Comparison of ENCODE assay signal across 16 cellular contexts in genomic region chr18:23020555-23021294, GRCh38.
DNase-seq lines count a peak whose midpoint lies in the region; ATAC-seq, FAIRE-seq and TF ChIP-seq lines count a peak whose summit lies in the region.
"Had no signal": no experiment of that assay in that cellular context is flagged by ENCODE, and none has a peak within 500 bp of the region (broad histone marks: within the 10 kb centered on the region; RNA-seq: fewer than 3 reads in every experiment).

No MANE protein-coding gene starts in this region.

- intact Hi-C loops in CD8-positive, alpha-beta T cell (cut with DNase I, micrococcal nuclease), result no loop called here
- intact Hi-C loops in activated B cell treated with CpG ODN at 0.5 μM for 24 hours (cut with micrococcal nuclease), result loop anchor here (5.0 kb wide), 1 partner anchor 47 kb away; no protein-coding TSS in a partner anchor

- no peaks in the 10 kb centered on the region for H3K36me3 ChIP-seq in CD8-positive, alpha-beta T cell (ENCODE audit: insufficient read depth, low read length)
- no peaks in the 10 kb centered on the region for H3K36me3 ChIP-seq in mucosa of stomach (ENCODE audit: control insufficient read depth, insufficient read depth, low read length)

- peak overlapping the region; percentile 66 for H3K4me3 Mint-ChIP-seq in CD8-positive, alpha-beta T cell
- peak overlapping the region; percentile 50 for H3K4me3 Mint-ChIP-seq in activated B cell treated with CpG ODN at 0.5 μM for 24 hours
- H3K4me3 Mint-ChIP-seq: H9 had no signal

- no peaks in the 10 kb centered on the region for H3K9me3 ChIP-seq in CD8-positive, alpha-beta T cell (ENCODE audit: low read length)
- H3K9me3 ChIP-seq in mucosa of stomach (ENCODE audit: control insufficient read depth, low read length), result no peaks in the 10 kb centered on the region
- H3K9me3 ChIP-seq: BLaER1 had no signal

- H3K36me3 Mint-ChIP-seq in CD8-positive, alpha-beta T cell, result no peaks in the 10 kb centered on the region
- peaks cover 49% of the 10 kb centered on the region for H3K36me3 Mint-ChIP-seq in activated B cell treated with CpG ODN at 0.5 μM for 24 hours (ENCODE audit: low read depth)

- H3K9me3 Mint-ChIP-seq in CD8-positive, alpha-beta T cell, result no peaks in the 10 kb centered on the region
- H3K9me3 Mint-ChIP-seq in activated B cell treated with CpG ODN at 0.5 μM for 24 hours, result no peaks in the 10 kb centered on the region
- H3K9me3 Mint-ChIP-seq: H9 had no signal

- H3K27ac ChIP-seq in CD8-positive, alpha-beta T cell (ENCODE audit: low read depth, low read length), result no peak overlapping the region
- H3K27ac ChIP-seq: BLaER1 had no signal

- peaks cover 12% of the 10 kb centered on the region for H3K4me1 Mint-ChIP-seq in CD8-positive, alpha-beta T cell (ENCODE audit: low read depth)
- peaks cover 10% of the 10 kb centered on the region for H3K4me1 Mint-ChIP-seq in activated B cell treated with CpG ODN at 0.5 μM for 24 hours
- H3K4me1 Mint-ChIP-seq: H9 had no signal

- TF ChIP-seq CTCF in CD8-positive, alpha-beta T cell (IDR thresholded peaks at IDR 0.05), result no peak
- no peak for TF ChIP-seq CTCF in activated B cell treated with CpG ODN at 0.5 μM for 24 hours (IDR thresholded peaks at IDR 0.05)

- H3K4me1 ChIP-seq in CD8-positive, alpha-beta T cell (ENCODE audit: insufficient read depth, low read length), result peaks cover 5% of the 10 kb centered on the region
- H3K4me1 ChIP-seq in mucosa of stomach (ENCODE audit: control insufficient read depth, insufficient read depth, low read length), result peaks cover 8% of the 10 kb centered on the region
- H3K4me1 ChIP-seq: BLaER1 had no signal

- DNase-seq in CD8-positive, alpha-beta T cell, result no peak
- DNase-seq in GM18507 (ENCODE audit: extremely low spot score, insufficient read length, low read depth) (no peak), activated B cell treated with CpG ODN at 0.5 μM for 24 hours (no peak), NCI-H345 (lab: John Stamatoyannopoulos, UW) (no peak), HPDE6-E6E7 (ENCODE audit: extremely low spot score) (no peak), NCI-H1436 treated with DMSO at 0.1 percent for 48 hours (lab: John Stamatoyannopoulos, UW) (no peak), nucleus accumbens (lab: John Stamatoyannopoulos, UW) (no peak)
- DNase-seq: dermis blood vessel endothelial cell; DMS79; H9; islet precursor cell; stimulated activated CD4-positive, alpha-beta T cell treated with anti-CD3 and anti-CD28 coated beads, Interleukin-4, amount 100 ng/mL, for 4 hours; trophoblast cell had no signal

- no peaks in the 10 kb centered on the region for H3K27me3 Mint-ChIP-seq in CD8-positive, alpha-beta T cell (ENCODE audit: low read depth)
- H3K27me3 Mint-ChIP-seq in activated B cell treated with CpG ODN at 0.5 μM for 24 hours, result no peaks in the 10 kb centered on the region

- H3K4me3 ChIP-seq in CD8-positive, alpha-beta T cell (ENCODE audit: low read depth, low read length), result no peak overlapping the region
- no peak overlapping the region for H3K4me3 ChIP-seq in mucosa of stomach (ENCODE audit: low read length)
- H3K4me3 ChIP-seq: BLaER1 had no signal

- POLR2A ChIA-PET in CD8-positive, alpha-beta T cell (lab: Charles Lee), result no interaction called here
- POLR2A ChIA-PET in activated B cell treated with CpG ODN at 0.5 μM for 24 hours (lab: Charles Lee), result interaction anchor here (0.6 kb wide), 2 partner anchors 320 to 1121 kb away, joined by 3 read pairs; no protein-coding TSS in a partner anchor

- peak; percentile 46 for FAIRE-seq in GM18507 (lab: Jason Lieb, UNC)

- peak overlapping the region; percentile 58 for H3K27ac Mint-ChIP-seq in CD8-positive, alpha-beta T cell
- H3K27ac Mint-ChIP-seq in activated B cell treated with CpG ODN at 0.5 μM for 24 hours, result no peak overlapping the region
- H3K27ac Mint-ChIP-seq: H9 had no signal

- peak overlapping the region; percentile 52 for H3K9ac ChIP-seq in mucosa of stomach (ENCODE audit: low read length)
- H3K9ac ChIP-seq: BLaER1 had no signal

- CTCF ChIA-PET in CD8-positive, alpha-beta T cell (lab: Charles Lee), result interaction anchor here (1.0 kb wide), 1 partner anchor 11 kb away, joined by 3 read pairs; no protein-coding TSS in a partner anchor
- CTCF ChIA-PET in activated B cell treated with CpG ODN at 0.5 μM for 24 hours (lab: Charles Lee), result no interaction called here

- H3K27me3 ChIP-seq in CD8-positive, alpha-beta T cell (ENCODE audit: insufficient read depth, low read length), result no peaks in the 10 kb centered on the region
- H3K27me3 ChIP-seq in mucosa of stomach (ENCODE audit: control insufficient read depth, insufficient read depth, low read length), result no peaks in the 10 kb centered on the region
- H3K27me3 ChIP-seq: BLaER1 had no signal

- no peak for ATAC-seq in CD8-positive, alpha-beta T cell
- no peak for ATAC-seq in activated B cell treated with CpG ODN at 0.5 μM for 24 hours (ENCODE audit: low read depth)
- ATAC-seq: esophagus mucosa had no signal
